11 cellular contexts compared by ENCODE assay signal in the genomic region with DNA sequence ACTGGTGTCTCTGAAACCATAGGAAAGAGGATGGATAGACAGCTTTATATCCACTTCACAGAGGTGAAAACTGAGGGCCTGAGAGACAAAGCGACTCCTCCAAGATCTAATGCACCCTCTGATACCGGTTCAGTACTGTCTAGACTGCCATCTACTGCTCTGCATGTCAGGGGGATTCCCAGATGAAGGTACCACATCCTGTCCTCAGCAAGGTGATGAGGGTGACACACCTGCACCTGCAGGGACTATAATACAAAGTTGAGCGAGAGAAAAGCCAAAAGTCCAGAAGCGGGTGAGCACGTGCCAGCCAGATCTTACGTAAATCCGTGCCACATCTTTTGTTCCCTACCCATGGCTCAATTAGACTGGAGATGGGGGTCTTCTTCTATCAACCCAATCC. TPM values are rescaled to one million over a fixed set of nuclear protein-coding genes. Genes with fewer than 3 reads are reported as not detected.
DNase-seq lines count a peak whose midpoint lies in the region; ATAC-seq and TF ChIP-seq lines count a peak whose summit lies in the region.
"Had no signal": no experiment of that assay in that cellular context is flagged by ENCODE, and none has a peak within 500 bp of the region (broad histone marks: within the 10 kb centered on the region; RNA-seq: fewer than 3 reads in every experiment).

No MANE protein-coding gene starts in this region.

- no peaks in the 10 kb centered on the region for H3K9me3 Mint-ChIP-seq in activated CD4-positive, alpha-beta T cell treated with anti-CD3 and anti-CD28 coated beads for 36 hours (ENCODE audit: low read depth)
- H3K9me3 Mint-ChIP-seq: activated T-helper 2 cell treated with anti-CD3 and anti-CD28 coated beads, Interferon-gamma antibody, Interleukin-2, Interleukin-4, amounts not matched to agents 10 μg/mL and 5 μg/mL and 100 μg/mL, durations not matched to agents 14 hours and 24 hours and 36 hours had no signal

- POLR2A ChIA-PET in activated CD4-positive, alpha-beta T cell treated with anti-CD3 and anti-CD28 coated beads for 36 hours (lab: Charles Lee): no interaction called here
- POLR2A ChIA-PET in A673 (lab: Charles Lee; ENCODE audit: low non-redundant PET): no interaction called here

- no peaks in the 10 kb centered on the region for H3K27me3 ChIP-seq in A673 (replicated peaks; ENCODE audit: insufficient read depth, low read depth, low read length, poor library complexity)
- H3K27me3 ChIP-seq in WERI-Rb-1 (ENCODE audit: insufficient read depth, low read depth, severe bottlenecking): no peaks in the 10 kb centered on the region

- H3K36me3 Mint-ChIP-seq in activated CD4-positive, alpha-beta T cell treated with anti-CD3 and anti-CD28 coated beads for 36 hours (ENCODE audit: low read depth): no peaks in the 10 kb centered on the region

- peaks cover 16% of the 10 kb centered on the region for H3K27me3 Mint-ChIP-seq in activated CD4-positive, alpha-beta T cell treated with anti-CD3 and anti-CD28 coated beads for 36 hours

- H3K4me1 Mint-ChIP-seq in activated CD4-positive, alpha-beta T cell treated with anti-CD3 and anti-CD28 coated beads for 36 hours: peaks cover 19% of the 10 kb centered on the region

- no peak overlapping the region for H3K27ac Mint-ChIP-seq in activated CD4-positive, alpha-beta T cell treated with anti-CD3 and anti-CD28 coated beads for 36 hours
- H3K27ac Mint-ChIP-seq: activated T-helper 2 cell treated with anti-CD3 and anti-CD28 coated beads, Interferon-gamma antibody, Interleukin-2, Interleukin-4, amounts not matched to agents 10 μg/mL and 5 μg/mL and 100 μg/mL, durations not matched to agents 14 hours and 24 hours and 36 hours had no signal

- H3K9me3 ChIP-seq in A673 (ENCODE audit: low read depth, low read length, poor library complexity, severe bottlenecking): no peaks in the 10 kb centered on the region
- no peaks in the 10 kb centered on the region for H3K9me3 ChIP-seq in WERI-Rb-1 (ENCODE audit: severe bottlenecking)

- DNase-seq in GM10266 (ENCODE audit: extremely low spot score) (no peak), germinal center (ENCODE audit: low spot score) (peak; percentile 77), A673 (ENCODE audit: low spot score) (no peak), WERI-Rb-1 (no peak)
- peak; percentile 48 for DNase-seq in activated CD4-positive, alpha-beta T cell treated with anti-CD3 and anti-CD28 coated beads for 36 hours
- DNase-seq: NCI-H2029 had no signal

- H3K4me3 Mint-ChIP-seq in activated CD4-positive, alpha-beta T cell treated with anti-CD3 and anti-CD28 coated beads for 36 hours: no peak overlapping the region

- H3K4me1 ChIP-seq in A673 (ENCODE audit: insufficient read depth, low read length, poor library complexity, severe bottlenecking): peaks cover 26% of the 10 kb centered on the region
- H3K4me1 ChIP-seq: parathyroid adenoma had no signal

- BruUV-seq in A673 (replicated peaks; lab: Mats Ljungman, UMichigan): no TSS peak

- TF ChIP-seq CTCF in GM10266 (IDR thresholded peaks at IDR 0.05; ENCODE audit: control insufficient read depth, insufficient read depth, low read depth, missing control alignments): peak; percentile 8
- no peak for TF ChIP-seq CTCF in A673 (conservative IDR thresholded peaks at IDR 0.05; ENCODE audit: low read depth, low read length)
- no peak for TF ChIP-seq CTCF in WERI-Rb-1 (IDR thresholded peaks at IDR 0.05; ENCODE audit: low read depth, low read length)

- H3K36me3 ChIP-seq in A673 (ENCODE audit: insufficient read depth, low read length, poor library complexity, severe bottlenecking) (no peaks in the 10 kb centered on the region), WERI-Rb-1 (no peaks in the 10 kb centered on the region)

- ATAC-seq in GM21423 (IDR thresholded peaks at IDR 0.05; ENCODE audit: unreplicated experiment) (peak; percentile 21), GM19023 (IDR thresholded peaks at IDR 0.05; ENCODE audit: unreplicated experiment) (no peak), GM19324 (IDR thresholded peaks at IDR 0.05; ENCODE audit: low FRiP score, unreplicated experiment) (no peak)
- ATAC-seq in activated CD4-positive, alpha-beta T cell treated with anti-CD3 and anti-CD28 coated beads for 36 hours: peak; percentile 89

- H3K4me3 ChIP-seq in A673 (ENCODE audit: low read depth, low read length, poor library complexity, severe bottlenecking) (no peak overlapping the region), WERI-Rb-1 (ENCODE audit: low read depth, low read length) (no peak overlapping the region)

- intact Hi-C loops in activated CD4-positive, alpha-beta T cell treated with anti-CD3 and anti-CD28 coated beads for 36 hours (cut with DNase I, micrococcal nuclease): no loop called here
- intact Hi-C loops in A673 (cut with micrococcal nuclease; ENCODE audit: unreplicated experiment): no loop called here

- H3K27ac ChIP-seq in A673 (ENCODE audit: low read depth, low read length, poor library complexity, severe bottlenecking): no peak overlapping the region
- no peak overlapping the region for H3K27ac ChIP-seq in WERI-Rb-1
- H3K27ac ChIP-seq: parathyroid adenoma had no signal

- CTCF ChIA-PET in activated CD4-positive, alpha-beta T cell treated with anti-CD3 and anti-CD28 coated beads for 36 hours (lab: Charles Lee): no interaction called here
- CTCF ChIA-PET in A673 (lab: Charles Lee): no interaction called here

RNA-seq across cellular contexts. Expression of a gene that starts 32.5 kb away (rescaled TPM):
- under 1 TPM; 0.40 to 0.50 TPM for total RNA-seq in activated CD4-positive, alpha-beta T cell treated with anti-CD3 and anti-CD28 coated beads for 36 hours
- 136 and 139 TPM in 2 replicates for total RNA-seq in A673 (2021)

Comparison
In these comparisons a context has a peak if more than half of its experiments do, and no peak if none do; other contexts are left out.
1. DNase-seq: peak in activated CD4-positive, alpha-beta T cell treated with anti-CD3 and anti-CD28 coated beads for 36 hours (single experiment) and germinal center (single experiment); none in GM10266 (single experiment), A673 (single experiment) and WERI-Rb-1 (single experiment).
2. ATAC-seq: peak in GM21423 (single experiment) and activated CD4-positive, alpha-beta T cell treated with anti-CD3 and anti-CD28 coated beads for 36 hours (single experiment); none in GM19023 (single experiment) and GM19324 (single experiment).
3. RNA of a gene that starts 32.5 kb away (total RNA-seq): 136 to 139 TPM in A673; 0.40 to 0.50 TPM in activated CD4-positive, alpha-beta T cell treated with anti-CD3 and anti-CD28 coated beads for 36 hours; every median in the first group is over 10 times any median in the second.